8 cellular contexts compared by ENCODE assay signal in genomic region chr11:65419773-65420481, GRCh38. TPM values are rescaled to one million over a fixed set of nuclear protein-coding genes. Genes with fewer than 3 reads are reported as not detected.
DNase-seq lines count a peak whose midpoint lies in the region; ATAC-seq and TF ChIP-seq lines count a peak whose summit lies in the region.

No MANE protein-coding gene starts in this region.

- no peak overlapping the region for H3K4me3 ChIP-seq in iPS-20b (ENCODE audit: low read length)
- H3K4me3 ChIP-seq in gastrocnemius medialis = peak overlapping the region; percentile 55 to 92 (median 64)

- H3K27ac Mint-ChIP-seq in T-helper 1 cell treated with Interleukin-12 subunit alpha and Interleukin-12 subunit beta and Interleukin-4 antibody, amounts not matched to agents 30 μg/mL and 1 μg/mL, for 36 hours = peak overlapping the region; percentile 99

- in situ Hi-C loops in T47D (cut with HindIII; ENCODE audit: low pct_unique_long_range_greater_than_20kb, low sequenced_read_pairs) = no loop called here
- in situ Hi-C loops in gastrocnemius medialis (cut with MboI; ENCODE audit: low sequenced_read_pairs in 4 of 4) = loop anchor here (5.0 to 10.0 kb wide), 7 partner anchors 38 to 92 kb away; partner anchors contain the start of gene SLC25A45 (in 1 of the 4)

- H3K9ac ChIP-seq in iPS-20b (ENCODE audit: low read depth, low read length) = peak overlapping the region; percentile 93; the same call in 1 of the 2 replicates

- peaks cover 26% of the 10 kb centered on the region for H3K36me3 Mint-ChIP-seq in T-helper 1 cell treated with Interleukin-12 subunit alpha and Interleukin-12 subunit beta and Interleukin-4 antibody, amounts not matched to agents 30 μg/mL and 1 μg/mL, for 36 hours (ENCODE audit: low read depth)

- ATAC-seq in gastrocnemius medialis = peak; percentile 14 to 17
- ATAC-seq in HG03280 (IDR thresholded peaks at IDR 0.05; ENCODE audit: unreplicated experiment) = no peak
- no peak for ATAC-seq in HG03354 (IDR thresholded peaks at IDR 0.05; ENCODE audit: poor library complexity, severe bottlenecking, unreplicated experiment)

- H3K27me3 ChIP-seq in iPS-20b (ENCODE audit: insufficient read depth, low read length) (no peaks in the 10 kb centered on the region), gastrocnemius medialis (no peaks in the 10 kb centered on the region)

- H3K27ac ChIP-seq in iPS-20b (ENCODE audit: low read length) (peak overlapping the region; percentile 1), gastrocnemius medialis (peak overlapping the region; percentile 98 to 100 (median 100))

- DNase-seq in DMS53 treated with DMSO at 0.1 percent for 48 hours (lab: John Stamatoyannopoulos, UW; ENCODE audit: unreplicated experiment) (peak; percentile 87), LHCN-M2 (ENCODE audit: low read depth) (peak; percentile 94), T47D (ENCODE audit: low read depth in 1 of 2, low spot score in 1 of 2) (peak; percentile 81 to 98), gastrocnemius medialis (peak; percentile 98)

- H3K9me3 ChIP-seq in iPS-20b (ENCODE audit: insufficient read depth, low read depth, low read length) = no peaks in the 10 kb centered on the region
- H3K9me3 ChIP-seq in gastrocnemius medialis = no peaks in the 10 kb centered on the region

- peak overlapping the region; percentile 99 for H3K4me3 Mint-ChIP-seq in T-helper 1 cell treated with Interleukin-12 subunit alpha and Interleukin-12 subunit beta and Interleukin-4 antibody, amounts not matched to agents 30 μg/mL and 1 μg/mL, for 36 hours

- peaks cover 32% of the 10 kb centered on the region for H3K4me1 ChIP-seq in iPS-20b (ENCODE audit: insufficient read depth, low read length)
- peaks cover 34 to 56% of the 10 kb centered on the region in 2 donors for H3K4me1 ChIP-seq in gastrocnemius medialis

- H3K4me1 Mint-ChIP-seq in T-helper 1 cell treated with Interleukin-12 subunit alpha and Interleukin-12 subunit beta and Interleukin-4 antibody, amounts not matched to agents 30 μg/mL and 1 μg/mL, for 36 hours (ENCODE audit: low read depth) = peaks cover 60% of the 10 kb centered on the region

- H3K9me3 Mint-ChIP-seq in T-helper 1 cell treated with Interleukin-12 subunit alpha and Interleukin-12 subunit beta and Interleukin-4 antibody, amounts not matched to agents 30 μg/mL and 1 μg/mL, for 36 hours = no peaks in the 10 kb centered on the region

- no peak for TF ChIP-seq CTCF in gastrocnemius medialis (IDR thresholded peaks at IDR 0.05 in 4 of 5, conservative IDR thresholded peaks at IDR 0.05 in 1 of 5)

- H3K36me3 ChIP-seq in iPS-20b (ENCODE audit: insufficient read depth, low read depth, low read length) (no peaks in the 10 kb centered on the region), gastrocnemius medialis (peaks cover 5 to 22% of the 10 kb centered on the region in 2 donors)

- TF ChIP-seq POLR2A in gastrocnemius medialis (IDR thresholded peaks at IDR 0.05) = no peak

- intact Hi-C loops in gastrocnemius medialis (cut with DNase I; ENCODE audit: low total_unique reads) = loop anchor here (2.0 kb wide), 1 partner anchor 151 kb away; the partner anchor contains the start of gene ZNRD2

- peaks cover 19% of the 10 kb centered on the region for H3K27me3 Mint-ChIP-seq in T-helper 1 cell treated with Interleukin-12 subunit alpha and Interleukin-12 subunit beta and Interleukin-4 antibody, amounts not matched to agents 30 μg/mL and 1 μg/mL, for 36 hours (ENCODE audit: low read depth)

RNA-seq across cellular contexts. Expression of gene NEAT1, which starts 2.7 kb away (rescaled TPM):
- total RNA-seq in LHCN-M2 (2014; rRNA removed) (29.4 and 37.8 TPM in 2 replicates), gastrocnemius medialis (100 to 1,000 TPM in 1 of 4 donors, 10 to 100 TPM in 3; 24.1 to 472 (median 32.8) TPM)
- 88.5 TPM for polyA plus RNA-seq in LHCN-M2 (2012)

RNA-seq across cellular contexts. Expression of gene FRMD8, which starts 33.5 kb away (rescaled TPM):
- total RNA-seq in LHCN-M2 (2014; rRNA removed) = 40.7 and 58.7 TPM in 2 replicates
- 19.7 TPM for polyA plus RNA-seq in LHCN-M2 (2012)
- 10 to 100 TPM; 11.5 to 51.7 (median 20.1) TPM for total RNA-seq in gastrocnemius medialis

RNA-seq across cellular contexts. Expression of gene SLC25A45, which starts 37.5 kb away (rescaled TPM):
- total RNA-seq in LHCN-M2 (2014; rRNA removed) (1.4 and 2.3 TPM in 2 replicates), gastrocnemius medialis (10 to 100 TPM in 1 of 4 donors, 1 to 10 TPM in 3; 2.6 to 12.4 (median 5.6) TPM)
- 1.5 TPM for polyA plus RNA-seq in LHCN-M2 (2012)

Comparison
In these comparisons a context has a peak if more than half of its experiments do, and no peak if none do; other contexts are left out.
1. ATAC-seq: peak in gastrocnemius medialis (2 of 2); none in HG03280 (single experiment) and HG03354 (single experiment).
2. Peak in every context shown above with its lines, with median percentiles within 50 percentile points of each other: DNase-seq.